ENCODE assay signal across 21 cellular contexts in the genomic region with DNA sequence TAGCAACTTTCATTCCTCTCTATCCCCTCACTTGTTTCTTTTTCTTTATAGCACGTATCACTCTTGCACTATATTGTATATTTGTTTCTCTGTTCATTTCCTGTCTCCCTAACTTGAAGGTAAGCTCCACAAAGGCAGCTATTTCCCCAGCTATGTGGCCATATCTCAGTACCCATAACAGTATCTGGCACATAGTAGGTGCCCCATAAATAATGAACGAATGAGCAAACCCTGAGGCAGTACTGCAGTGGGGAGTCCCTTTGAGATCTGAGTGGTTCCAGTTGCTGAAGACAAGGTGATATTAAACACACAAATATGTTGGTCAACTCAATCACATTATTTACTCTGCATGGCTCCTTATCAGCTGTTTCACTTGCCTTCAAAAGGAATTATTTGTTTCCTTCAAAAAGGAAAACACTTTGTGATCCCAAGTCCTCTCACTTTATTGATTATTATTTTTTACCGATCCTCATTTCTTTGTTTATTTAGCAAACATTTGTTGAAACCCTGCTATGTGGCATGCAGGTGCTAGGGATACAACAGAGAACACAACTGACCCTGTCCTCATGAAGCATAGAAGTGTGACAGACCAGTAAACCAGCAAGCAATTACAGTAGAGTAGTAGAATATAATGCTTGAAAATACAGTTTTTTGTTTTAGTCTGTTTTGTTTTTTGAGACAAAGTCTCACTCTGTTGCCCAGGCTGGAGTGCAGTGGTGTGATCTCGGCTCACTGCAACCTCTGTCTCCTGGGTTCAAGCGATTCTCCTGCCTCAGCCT.
"Had no signal": no experiment of that assay in that cellular context is flagged by ENCODE, and none has a peak within 500 bp of the region (broad histone marks: within the 10 kb centered on the region; RNA-seq: fewer than 3 reads in every experiment).

No MANE protein-coding gene starts in this region.

- H3K36me3 ChIP-seq: left lung, neutrophil, pancreas, right lobe of liver, thoracic aorta, tibial nerve, upper lobe of left lung had no signal

- DNase-seq: cortex of kidney; effector CD4-positive, alpha-beta T cell; kidney; left cardiac atrium; left lung; mesenchymal stem cell; mucosa of descending colon; naive B cell; pancreas; retina; right lobe of liver; small intestine; stimulated activated CD4-positive, alpha-beta T cell treated with anti-CD3 and anti-CD28 coated beads, Interleukin-15, amount 100 ng/mL, for 24 hours; stimulated activated CD4-positive, alpha-beta T cell treated with anti-CD3 and anti-CD28 coated beads, Interleukin-2, amount 100 ng/mL, for 48 hours; stimulated activated naive B cell treated with anti-CD40 and anti-IgM and Interleukin-4, amounts not matched to agents 10 μg/mL and 1 μg/mL and 100 μg/mL, for 72 hours; upper lobe of left lung had no signal

- H3K4me1 ChIP-seq: right lobe of liver, tibial nerve had no signal

- H3K9me3 ChIP-seq: left lung, mucosa of descending colon, neutrophil, pancreas, right lobe of liver, thoracic aorta, tibial nerve, upper lobe of left lung had no signal

- H3K4me3 ChIP-seq: left lung, mucosa of descending colon, pancreas, right lobe of liver, thoracic aorta, tibial nerve, upper lobe of left lung had no signal

- H3K27ac ChIP-seq: left lung, neutrophil, pancreas, right lobe of liver, thoracic aorta, tibial nerve, upper lobe of left lung had no signal

- H3K27me3 ChIP-seq: pancreas, right lobe of liver, upper lobe of left lung had no signal

- FAIRE-seq: frontal cortex, kidney, pancreas, small intestine had no signal

- ATAC-seq: left cardiac atrium; left lung; mucosa of descending colon; natural killer cell treated with Interleukin-12 subunit alpha and Interleukin-12 subunit beta and Interleukin-15 and Interleukin-18, amount 100 ng/mL, for 72 hours; stimulated activated naive B cell treated with anti-CD40 and anti-IgM and Interleukin-4, amounts not matched to agents 10 μg/mL and 1 μg/mL and 100 μg/mL, for 72 hours had no signal
